Comparison of ENCODE assay signal across 8 cellular contexts in the genomic region with DNA sequence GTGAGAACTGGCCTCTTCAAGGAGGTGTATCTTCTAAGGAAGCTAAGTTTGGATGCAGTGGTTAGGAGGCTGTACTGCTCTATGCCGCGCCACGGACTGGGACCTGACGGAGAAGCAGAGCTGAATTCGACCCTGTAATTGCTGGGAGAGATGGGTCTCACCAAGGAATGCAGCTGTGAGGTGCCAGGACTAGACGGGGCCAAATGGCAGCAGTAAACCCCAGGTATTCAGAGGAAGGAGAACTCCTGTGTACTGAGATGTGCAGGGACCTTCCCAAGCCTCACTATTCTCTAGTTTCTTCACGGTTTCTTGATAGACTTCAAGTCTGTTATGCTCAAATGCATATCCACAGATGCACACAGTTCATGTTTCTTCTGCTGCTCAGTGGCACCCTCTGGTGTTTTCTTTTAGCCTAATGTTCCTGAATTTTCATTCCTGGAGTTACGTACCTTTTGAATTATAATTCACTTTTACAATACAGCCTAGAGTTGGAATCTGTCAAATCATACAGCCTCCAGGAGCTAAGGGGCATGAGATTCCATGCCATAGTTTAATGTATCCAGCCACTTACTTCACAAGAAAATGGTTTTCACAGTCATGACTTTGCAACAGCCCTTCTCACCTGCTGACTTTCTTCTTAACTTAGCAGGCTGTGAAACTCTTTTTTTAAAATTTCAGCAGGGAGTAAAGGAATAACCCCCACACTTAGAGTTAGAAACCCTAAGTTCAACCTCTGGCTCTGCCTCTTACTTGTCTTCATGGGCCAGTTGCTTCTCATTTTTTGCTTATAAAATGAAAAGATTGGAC.
A peak's percentile ranks its signal among the peaks of the same experiment; 100 is the strongest.
DNase-seq lines count a peak whose midpoint lies in the region; ATAC-seq, FAIRE-seq and TF ChIP-seq lines count a peak whose summit lies in the region.

No MANE protein-coding gene starts in this region.

- H3K9me3 Mint-ChIP-seq in CD4-positive, alpha-beta T cell = no peaks in the 10 kb centered on the region

- WGBS in smooth muscle cell (ENCODE audit: low lambda C conversion rate) = 77% methylated on average over 8 of the region's 8 CpGs

- H3K4me3 ChIP-seq in Panc1 (ENCODE audit: low read depth in 2 of 2, low read length in 2 of 2) (no peak overlapping the region), fibroblast of mammary gland (ENCODE audit: control insufficient read depth, low read depth, low read length) (no peak overlapping the region), smooth muscle cell (no peak overlapping the region)
- H3K4me3 ChIP-seq in effector memory CD4-positive, alpha-beta T cell (ENCODE audit: insufficient read depth, low read depth, low read length, poor library complexity, severe bottlenecking) = no peak overlapping the region

- no peaks in the 10 kb centered on the region for H3K79me2 ChIP-seq in smooth muscle cell (ENCODE audit: low read depth)

- POLR2A ChIA-PET in Panc1 (lab: Charles Lee) = no interaction called here
- POLR2A ChIA-PET in CD4-positive, alpha-beta T cell (lab: Charles Lee) = no interaction called here

- H3K27ac Mint-ChIP-seq in CD4-positive, alpha-beta T cell = no peak overlapping the region

- no peak overlapping the region for H3K9ac ChIP-seq in smooth muscle cell (ENCODE audit: low read depth)

- intact Hi-C loops in Panc1 (cut with micrococcal nuclease; ENCODE audit: unreplicated experiment) = loop anchor here (2.0 to 5.0 kb wide), 2 partner anchors 121 to 240 kb away; no protein-coding TSS in a partner anchor
- intact Hi-C loops in CD4-positive, alpha-beta T cell (cut with DNase I, micrococcal nuclease) = no loop called here

- H3K36me3 ChIP-seq in Panc1 (ENCODE audit: control insufficient read depth, insufficient read depth, low read length) = no peaks in the 10 kb centered on the region
- H3K36me3 ChIP-seq in smooth muscle cell (ENCODE audit: low read depth) = no peaks in the 10 kb centered on the region
- no peaks in the 10 kb centered on the region for H3K36me3 ChIP-seq in effector memory CD4-positive, alpha-beta T cell (ENCODE audit: control insufficient read depth, insufficient read depth, low read length)

- H3K9me3 ChIP-seq in Panc1 (ENCODE audit: control insufficient read depth, insufficient read depth, low read depth, low read length) = no peaks in the 10 kb centered on the region
- H3K9me3 ChIP-seq in smooth muscle cell (replicated peaks; ENCODE audit: low read depth) = no peaks in the 10 kb centered on the region
- no peaks in the 10 kb centered on the region for H3K9me3 ChIP-seq in CD4-positive, alpha-beta T cell (ENCODE audit: control insufficient read depth, low read length)
- H3K9me3 ChIP-seq in effector memory CD4-positive, alpha-beta T cell (ENCODE audit: control insufficient read depth, low read length) = no peaks in the 10 kb centered on the region

- no peak overlapping the region for H3K4me3 Mint-ChIP-seq in CD4-positive, alpha-beta T cell

- in situ Hi-C loops in Panc1 (cut with HindIII; ENCODE audit: low pct_unique_long_range_greater_than_20kb, low sequenced_read_pairs) = no loop called here

- H2AFZ ChIP-seq in smooth muscle cell (ENCODE audit: low read depth) = no peak overlapping the region

- peaks cover 6% of the 10 kb centered on the region for H3K27me3 Mint-ChIP-seq in CD4-positive, alpha-beta T cell

- peak; percentile 73 for TF ChIP-seq CTCF in Panc1 (IDR thresholded peaks at IDR 0.05)
- TF ChIP-seq CTCF in fibroblast of mammary gland (conservative IDR thresholded peaks at IDR 0.05; ENCODE audit: control insufficient read depth, insufficient read depth, low read depth, low read length) = peak; percentile 82
- peak; percentile 53 for TF ChIP-seq CTCF in smooth muscle cell (IDR thresholded peaks at IDR 0.05; ENCODE audit: borderline replicate concordance, insufficient read depth, poor library complexity, severe bottlenecking)
- TF ChIP-seq CTCF in CD4-positive, alpha-beta T cell (IDR thresholded peaks at IDR 0.05) = no peak

- no peaks in the 10 kb centered on the region for H3K4me1 ChIP-seq in Panc1 (ENCODE audit: control insufficient read depth, insufficient read depth, low read length)
- no peaks in the 10 kb centered on the region for H3K4me1 ChIP-seq in smooth muscle cell (ENCODE audit: low read depth)
- H3K4me1 ChIP-seq in effector memory CD4-positive, alpha-beta T cell (ENCODE audit: control insufficient read depth, insufficient read depth, low read length, poor library complexity, severe bottlenecking) = no peaks in the 10 kb centered on the region

- H3K36me3 Mint-ChIP-seq in CD4-positive, alpha-beta T cell (ENCODE audit: low read depth) = no peaks in the 10 kb centered on the region

- FAIRE-seq in GM18507 (lab: Jason Lieb, UNC) = peak; percentile 60

- DNase-seq in A172 (ENCODE audit: low spot score) (peak; percentile 42), GM18507 (ENCODE audit: extremely low spot score, insufficient read length, low read depth) (no peak), Panc1 (ENCODE audit: low read depth, low spot score) (no peak), fibroblast of mammary gland (ENCODE audit: low read depth) (peak; percentile 66), smooth muscle cell (lab: John Stamatoyannopoulos, UW; ENCODE audit: unreplicated experiment) (no peak), DMS114 treated with DMSO at 0.1 percent for 48 hours (lab: John Stamatoyannopoulos, UW; ENCODE audit: unreplicated experiment) (no peak)
- no peak for DNase-seq in CD4-positive, alpha-beta T cell
- DNase-seq in effector memory CD4-positive, alpha-beta T cell = no peak

- H4K20me1 ChIP-seq in smooth muscle cell (ENCODE audit: low read depth) = no peaks in the 10 kb centered on the region

- H3K27me3 ChIP-seq in Panc1 (ENCODE audit: control insufficient read depth, insufficient read depth, low read length) (peaks cover 5% of the 10 kb centered on the region), smooth muscle cell (ENCODE audit: low read depth) (no peaks in the 10 kb centered on the region)
- no peaks in the 10 kb centered on the region for H3K27me3 ChIP-seq in CD4-positive, alpha-beta T cell (ENCODE audit: control insufficient read depth, insufficient read depth, low read length)
- H3K27me3 ChIP-seq in effector memory CD4-positive, alpha-beta T cell (replicated peaks; ENCODE audit: control insufficient read depth, insufficient read depth, low read length, poor library complexity, severe bottlenecking) = no peaks in the 10 kb centered on the region

- H3K4me2 ChIP-seq in smooth muscle cell = no peak overlapping the region

- no TSS peak for BruUV-seq in Panc1 (replicated peaks; lab: Mats Ljungman, UMichigan)

- CTCF ChIA-PET in Panc1 (lab: Charles Lee) = interaction anchor here (0.5 to 1.4 kb wide), 2 partner anchors 21 to 78 kb away, joined by 6 to 8 read pairs; no protein-coding TSS in a partner anchor
- CTCF ChIA-PET in CD4-positive, alpha-beta T cell (lab: Charles Lee) = no interaction called here

- no peaks in the 10 kb centered on the region for H3F3A ChIP-seq in smooth muscle cell (ENCODE audit: low read depth)

- no peaks in the 10 kb centered on the region for H3K4me1 Mint-ChIP-seq in CD4-positive, alpha-beta T cell (ENCODE audit: low read depth)

- no peak overlapping the region for H3K27ac ChIP-seq in Panc1 (ENCODE audit: low read length)
- H3K27ac ChIP-seq in smooth muscle cell (ENCODE audit: low read depth) = no peak overlapping the region
- no peak overlapping the region for H3K27ac ChIP-seq in CD4-positive, alpha-beta T cell (ENCODE audit: low read depth, low read length)
- no peak overlapping the region for H3K27ac ChIP-seq in effector memory CD4-positive, alpha-beta T cell (ENCODE audit: insufficient read depth, low read length, poor library complexity, severe bottlenecking)

- peak; percentile 69; the same call in 1 of the 2 replicates for ATAC-seq in Panc1
- ATAC-seq in CD4-positive, alpha-beta T cell (ENCODE audit: poor library complexity) = no peak

Comparison
In these comparisons a context has a peak if more than half of its experiments do, and no peak if none do; other contexts are left out.
1. DNase-seq: peak in A172 (single experiment) and fibroblast of mammary gland (single experiment); none in GM18507 (single experiment), Panc1 (single experiment), smooth muscle cell (single experiment), CD4-positive, alpha-beta T cell (0 of 10), effector memory CD4-positive, alpha-beta T cell (0 of 3) and DMS114 treated with DMSO at 0.1 percent for 48 hours (single experiment).